1 cellular context compared by ENCODE assay signal in the genomic region with DNA sequence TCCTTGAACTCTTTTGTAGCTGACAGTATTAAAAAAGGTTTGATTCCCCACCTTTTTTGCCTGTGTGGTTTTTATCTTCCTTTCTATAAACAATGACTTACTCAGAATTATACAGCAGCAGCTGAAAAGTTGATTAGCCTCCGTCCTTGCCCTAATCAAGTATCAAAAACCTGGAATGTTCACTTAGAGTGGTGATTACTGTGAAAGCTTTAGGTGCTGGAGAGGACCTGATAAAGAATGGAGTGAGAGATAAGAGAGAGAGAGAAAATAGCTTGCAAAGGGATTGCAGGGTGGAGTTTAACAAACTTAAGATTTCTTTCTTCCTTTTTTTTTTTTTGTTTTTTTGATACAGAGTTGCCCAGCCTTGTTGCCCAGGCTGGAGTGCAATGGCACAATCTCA.
TF ChIP-seq lines count a peak whose summit lies in the region.

No MANE protein-coding gene starts in this region.

TF ChIP-seq in K562, 482 proteins besides CTCF, POLR2A, EP300 and RAD21 (continued from another document and continues in another):
- TF ChIP-seq, protein P1, sequence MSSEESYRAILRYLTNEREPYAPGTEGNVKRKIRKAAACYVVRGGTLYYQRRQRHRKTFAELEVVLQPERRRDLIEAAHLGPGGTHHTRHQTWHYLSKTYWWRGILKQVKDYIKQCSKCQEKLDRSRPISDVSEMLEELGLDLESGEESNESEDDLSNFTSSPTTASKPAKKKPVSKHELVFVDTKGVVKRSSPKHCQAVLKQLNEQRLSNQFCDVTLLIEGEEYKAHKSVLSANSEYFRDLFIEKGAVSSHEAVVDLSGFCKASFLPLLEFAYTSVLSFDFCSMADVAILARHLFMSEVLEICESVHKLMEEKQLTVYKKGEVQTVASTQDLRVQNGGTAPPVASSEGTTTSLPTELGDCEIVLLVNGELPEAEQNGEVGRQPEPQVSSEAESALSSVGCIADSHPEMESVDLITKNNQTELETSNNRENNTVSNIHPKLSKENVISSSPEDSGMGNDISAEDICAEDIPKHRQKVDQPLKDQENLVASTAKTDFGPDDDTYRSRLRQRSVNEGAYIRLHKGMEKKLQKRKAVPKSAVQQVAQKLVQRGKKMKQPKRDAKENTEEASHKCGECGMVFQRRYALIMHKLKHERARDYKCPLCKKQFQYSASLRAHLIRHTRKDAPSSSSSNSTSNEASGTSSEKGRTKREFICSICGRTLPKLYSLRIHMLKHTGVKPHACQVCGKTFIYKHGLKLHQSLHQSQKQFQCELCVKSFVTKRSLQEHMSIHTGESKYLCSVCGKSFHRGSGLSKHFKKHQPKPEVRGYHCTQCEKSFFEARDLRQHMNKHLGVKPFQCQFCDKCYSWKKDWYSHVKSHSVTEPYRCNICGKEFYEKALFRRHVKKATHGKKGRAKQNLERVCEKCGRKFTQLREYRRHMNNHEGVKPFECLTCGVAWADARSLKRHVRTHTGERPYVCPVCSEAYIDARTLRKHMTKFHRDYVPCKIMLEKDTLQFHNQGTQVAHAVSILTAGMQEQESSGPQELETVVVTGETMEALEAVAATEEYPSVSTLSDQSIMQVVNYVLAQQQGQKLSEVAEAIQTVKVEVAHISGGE (CRISPR knock-in tag; IDR thresholded peaks at IDR 0.05), result peak in 1 of 3 experiments; percentile 49; a peak in 1 of 6 replicates
- TF ChIP-seq, protein P2, sequence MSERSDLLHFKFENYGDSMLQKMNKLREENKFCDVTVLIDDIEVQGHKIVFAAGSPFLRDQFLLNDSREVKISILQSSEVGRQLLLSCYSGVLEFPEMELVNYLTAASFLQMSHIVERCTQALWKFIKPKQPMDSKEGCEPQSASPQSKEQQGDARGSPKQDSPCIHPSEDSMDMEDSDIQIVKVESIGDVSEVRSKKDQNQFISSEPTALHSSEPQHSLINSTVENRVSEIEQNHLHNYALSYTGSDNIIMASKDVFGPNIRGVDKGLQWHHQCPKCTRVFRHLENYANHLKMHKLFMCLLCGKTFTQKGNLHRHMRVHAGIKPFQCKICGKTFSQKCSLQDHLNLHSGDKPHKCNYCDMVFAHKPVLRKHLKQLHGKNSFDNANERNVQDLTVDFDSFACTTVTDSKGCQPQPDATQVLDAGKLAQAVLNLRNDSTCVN (CRISPR knock-in tag; IDR thresholded peaks at IDR 0.05), result no peak
- TF ChIP-seq ZNF175 (CRISPR knock-in tag; IDR thresholded peaks at IDR 0.05; ENCODE audit: low read depth) (no peak), SAFB2 (IDR thresholded peaks at IDR 0.05; ENCODE audit: borderline replicate concordance, low read depth, low read length, severe bottlenecking) (no peak), ZBTB8A (IDR thresholded peaks at IDR 0.05; ENCODE audit: partially characterized antibody) (no peak), THRAP3 (IDR thresholded peaks at IDR 0.05; ENCODE audit: borderline replicate concordance) (no peak), MTA2 (IDR thresholded peaks at IDR 0.05; ENCODE audit: low read depth) (peak; percentile 93), HDAC2 (IDR thresholded peaks at IDR 0.05) (peak; percentile 96), CHD1 (IDR thresholded peaks at IDR 0.05; ENCODE audit: low read length) (no peak), NONO (IDR thresholded peaks at IDR 0.05; ENCODE audit: low read depth in 2 of 2, low read length in 1 of 2) (no peak), MAFF (IDR thresholded peaks at IDR 0.05; ENCODE audit: low read length) (no peak), NR1H2 (CRISPR knock-in tag; IDR thresholded peaks at IDR 0.05) (no peak), POU5F1 (IDR thresholded peaks at IDR 0.05; ENCODE audit: borderline replicate concordance, low read depth, low read length, partially characterized antibody) (no peak), SMARCE1 (IDR thresholded peaks at IDR 0.05) (peak; percentile 84; the same call in 1 of the 2 replicates), ZNF324 (CRISPR knock-in tag; IDR thresholded peaks at IDR 0.05) (no peak), NEUROD1 (IDR thresholded peaks at IDR 0.05; ENCODE audit: borderline replicate concordance, low read depth, low read length, partially characterized antibody) (no peak), TCF7L2 (IDR thresholded peaks at IDR 0.05; ENCODE audit: low read depth, low read length) (no peak), CSDE1 (IDR thresholded peaks at IDR 0.05) (no peak), RAD51 (IDR thresholded peaks at IDR 0.05; ENCODE audit: borderline replicate concordance, low read depth) (no peak), GABPB2 (CRISPR knock-in tag; conservative IDR thresholded peaks at IDR 0.05) (no peak), MTF1 (CRISPR knock-in tag; IDR thresholded peaks at IDR 0.05; ENCODE audit: borderline replicate concordance) (no peak), DPF2 (IDR thresholded peaks at IDR 0.05) (peak; percentile 76), HMG20A (CRISPR knock-in tag; conservative IDR thresholded peaks at IDR 0.05) (no peak), CCAR2 (IDR thresholded peaks at IDR 0.05; ENCODE audit: low read depth, low read length) (no peak), BRCA1 (IDR thresholded peaks at IDR 0.05) (no peak), BRCA1 (CRISPR knock-in tag; IDR thresholded peaks at IDR 0.05) (no peak), RCOR1 (IDR thresholded peaks at IDR 0.05; ENCODE audit: borderline replicate concordance in 1 of 2, low read depth in 2 of 2, low read length in 2 of 2) (peak; percentile 57 to 96; a peak in 3 of 4 replicates), NFYB (IDR thresholded peaks at IDR 0.05; ENCODE audit: extremely low read depth, insufficient read length) (no peak), ZFX (CRISPR knock-in tag; IDR thresholded peaks at IDR 0.05) (no peak), MAFG (tag; conservative IDR thresholded peaks at IDR 0.05) (0 out of 2 replicates have a peak, but pooled peaks have one; percentile 14), PCBP1 (IDR thresholded peaks at IDR 0.05; ENCODE audit: low read depth, low read length, poor library complexity, severe bottlenecking) (no peak), RB1 (IDR thresholded peaks at IDR 0.05; ENCODE audit: low read depth) (no peak), CCNT2 (IDR thresholded peaks at IDR 0.05; ENCODE audit: borderline replicate concordance, extremely low read depth, insufficient read length, low read depth, low read length) (peak; percentile 62), GATAD2A (IDR thresholded peaks at IDR 0.05) (no peak), TOE1 (IDR thresholded peaks at IDR 0.05; ENCODE audit: borderline replicate concordance) (no peak), TOE1 (CRISPR knock-in tag; IDR thresholded peaks at IDR 0.05; ENCODE audit: borderline replicate concordance, low read depth) (no peak), ADNP (tag; IDR thresholded peaks at IDR 0.05) (no peak), BMI1 (IDR thresholded peaks at IDR 0.05; ENCODE audit: low read length) (no peak), DNMT1 (IDR thresholded peaks at IDR 0.05) (no peak), SREBF1 (IDR thresholded peaks at IDR 0.05; ENCODE audit: borderline replicate concordance, low read depth, low read length) (no peak), SMAD4 (CRISPR knock-in tag; conservative IDR thresholded peaks at IDR 0.05) (peak; percentile 59; the same call in 1 of the 2 replicates), ZNF445 (CRISPR knock-in tag; IDR thresholded peaks at IDR 0.05; ENCODE audit: low read depth) (no peak), NFE2 (IDR thresholded peaks at IDR 0.05; ENCODE audit: low read depth) (0 out of 2 replicates have a peak, but pooled peaks have one; percentile 5), GTF2A2 (tag; IDR thresholded peaks at IDR 0.05) (no peak), ZNF717 (CRISPR knock-in tag; IDR thresholded peaks at IDR 0.05) (no peak), ZNF695 (CRISPR knock-in tag; IDR thresholded peaks at IDR 0.05) (no peak), RBBP5 (IDR thresholded peaks at IDR 0.05; ENCODE audit: borderline replicate concordance, insufficient read depth, low read length, poor library complexity, severe bottlenecking) (no peak)
- TF ChIP-seq, protein P3, sequence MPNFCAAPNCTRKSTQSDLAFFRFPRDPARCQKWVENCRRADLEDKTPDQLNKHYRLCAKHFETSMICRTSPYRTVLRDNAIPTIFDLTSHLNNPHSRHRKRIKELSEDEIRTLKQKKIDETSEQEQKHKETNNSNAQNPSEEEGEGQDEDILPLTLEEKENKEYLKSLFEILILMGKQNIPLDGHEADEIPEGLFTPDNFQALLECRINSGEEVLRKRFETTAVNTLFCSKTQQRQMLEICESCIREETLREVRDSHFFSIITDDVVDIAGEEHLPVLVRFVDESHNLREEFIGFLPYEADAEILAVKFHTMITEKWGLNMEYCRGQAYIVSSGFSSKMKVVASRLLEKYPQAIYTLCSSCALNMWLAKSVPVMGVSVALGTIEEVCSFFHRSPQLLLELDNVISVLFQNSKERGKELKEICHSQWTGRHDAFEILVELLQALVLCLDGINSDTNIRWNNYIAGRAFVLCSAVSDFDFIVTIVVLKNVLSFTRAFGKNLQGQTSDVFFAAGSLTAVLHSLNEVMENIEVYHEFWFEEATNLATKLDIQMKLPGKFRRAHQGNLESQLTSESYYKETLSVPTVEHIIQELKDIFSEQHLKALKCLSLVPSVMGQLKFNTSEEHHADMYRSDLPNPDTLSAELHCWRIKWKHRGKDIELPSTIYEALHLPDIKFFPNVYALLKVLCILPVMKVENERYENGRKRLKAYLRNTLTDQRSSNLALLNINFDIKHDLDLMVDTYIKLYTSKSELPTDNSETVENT (CRISPR knock-in tag; IDR thresholded peaks at IDR 0.05), result no peak
- TF ChIP-seq, protein P4, sequence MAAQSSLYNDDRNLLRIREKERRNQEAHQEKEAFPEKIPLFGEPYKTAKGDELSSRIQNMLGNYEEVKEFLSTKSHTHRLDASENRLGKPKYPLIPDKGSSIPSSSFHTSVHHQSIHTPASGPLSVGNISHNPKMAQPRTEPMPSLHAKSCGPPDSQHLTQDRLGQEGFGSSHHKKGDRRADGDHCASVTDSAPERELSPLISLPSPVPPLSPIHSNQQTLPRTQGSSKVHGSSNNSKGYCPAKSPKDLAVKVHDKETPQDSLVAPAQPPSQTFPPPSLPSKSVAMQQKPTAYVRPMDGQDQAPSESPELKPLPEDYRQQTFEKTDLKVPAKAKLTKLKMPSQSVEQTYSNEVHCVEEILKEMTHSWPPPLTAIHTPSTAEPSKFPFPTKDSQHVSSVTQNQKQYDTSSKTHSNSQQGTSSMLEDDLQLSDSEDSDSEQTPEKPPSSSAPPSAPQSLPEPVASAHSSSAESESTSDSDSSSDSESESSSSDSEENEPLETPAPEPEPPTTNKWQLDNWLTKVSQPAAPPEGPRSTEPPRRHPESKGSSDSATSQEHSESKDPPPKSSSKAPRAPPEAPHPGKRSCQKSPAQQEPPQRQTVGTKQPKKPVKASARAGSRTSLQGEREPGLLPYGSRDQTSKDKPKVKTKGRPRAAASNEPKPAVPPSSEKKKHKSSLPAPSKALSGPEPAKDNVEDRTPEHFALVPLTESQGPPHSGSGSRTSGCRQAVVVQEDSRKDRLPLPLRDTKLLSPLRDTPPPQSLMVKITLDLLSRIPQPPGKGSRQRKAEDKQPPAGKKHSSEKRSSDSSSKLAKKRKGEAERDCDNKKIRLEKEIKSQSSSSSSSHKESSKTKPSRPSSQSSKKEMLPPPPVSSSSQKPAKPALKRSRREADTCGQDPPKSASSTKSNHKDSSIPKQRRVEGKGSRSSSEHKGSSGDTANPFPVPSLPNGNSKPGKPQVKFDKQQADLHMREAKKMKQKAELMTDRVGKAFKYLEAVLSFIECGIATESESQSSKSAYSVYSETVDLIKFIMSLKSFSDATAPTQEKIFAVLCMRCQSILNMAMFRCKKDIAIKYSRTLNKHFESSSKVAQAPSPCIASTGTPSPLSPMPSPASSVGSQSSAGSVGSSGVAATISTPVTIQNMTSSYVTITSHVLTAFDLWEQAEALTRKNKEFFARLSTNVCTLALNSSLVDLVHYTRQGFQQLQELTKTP (IDR thresholded peaks at IDR 0.05; ENCODE audit: low read depth in 1 of 2, partially characterized antibody in 2 of 2), result peak in 1 of 2 experiments; percentile 31
- TF ChIP-seq, protein P5, sequence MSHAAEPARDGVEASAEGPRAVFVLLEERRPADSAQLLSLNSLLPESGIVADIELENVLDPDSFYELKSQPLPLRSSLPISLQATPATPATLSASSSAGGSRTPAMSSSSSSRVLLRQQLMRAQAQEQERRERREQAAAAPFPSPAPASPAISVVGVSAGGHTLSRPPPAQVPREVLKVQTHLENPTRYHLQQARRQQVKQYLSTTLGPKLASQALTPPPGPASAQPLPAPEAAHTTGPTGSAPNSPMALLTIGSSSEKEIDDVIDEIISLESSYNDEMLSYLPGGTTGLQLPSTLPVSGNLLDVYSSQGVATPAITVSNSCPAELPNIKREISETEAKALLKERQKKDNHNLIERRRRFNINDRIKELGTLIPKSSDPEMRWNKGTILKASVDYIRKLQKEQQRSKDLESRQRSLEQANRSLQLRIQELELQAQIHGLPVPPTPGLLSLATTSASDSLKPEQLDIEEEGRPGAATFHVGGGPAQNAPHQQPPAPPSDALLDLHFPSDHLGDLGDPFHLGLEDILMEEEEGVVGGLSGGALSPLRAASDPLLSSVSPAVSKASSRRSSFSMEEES (CRISPR knock-in tag; IDR thresholded peaks at IDR 0.05), result no peak
- TF ChIP-seq, protein P6, sequence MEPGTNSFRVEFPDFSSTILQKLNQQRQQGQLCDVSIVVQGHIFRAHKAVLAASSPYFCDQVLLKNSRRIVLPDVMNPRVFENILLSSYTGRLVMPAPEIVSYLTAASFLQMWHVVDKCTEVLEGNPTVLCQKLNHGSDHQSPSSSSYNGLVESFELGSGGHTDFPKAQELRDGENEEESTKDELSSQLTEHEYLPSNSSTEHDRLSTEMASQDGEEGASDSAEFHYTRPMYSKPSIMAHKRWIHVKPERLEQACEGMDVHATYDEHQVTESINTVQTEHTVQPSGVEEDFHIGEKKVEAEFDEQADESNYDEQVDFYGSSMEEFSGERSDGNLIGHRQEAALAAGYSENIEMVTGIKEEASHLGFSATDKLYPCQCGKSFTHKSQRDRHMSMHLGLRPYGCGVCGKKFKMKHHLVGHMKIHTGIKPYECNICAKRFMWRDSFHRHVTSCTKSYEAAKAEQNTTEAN (CRISPR knock-in tag; IDR thresholded peaks at IDR 0.05), result no peak
- TF ChIP-seq, protein P7, sequence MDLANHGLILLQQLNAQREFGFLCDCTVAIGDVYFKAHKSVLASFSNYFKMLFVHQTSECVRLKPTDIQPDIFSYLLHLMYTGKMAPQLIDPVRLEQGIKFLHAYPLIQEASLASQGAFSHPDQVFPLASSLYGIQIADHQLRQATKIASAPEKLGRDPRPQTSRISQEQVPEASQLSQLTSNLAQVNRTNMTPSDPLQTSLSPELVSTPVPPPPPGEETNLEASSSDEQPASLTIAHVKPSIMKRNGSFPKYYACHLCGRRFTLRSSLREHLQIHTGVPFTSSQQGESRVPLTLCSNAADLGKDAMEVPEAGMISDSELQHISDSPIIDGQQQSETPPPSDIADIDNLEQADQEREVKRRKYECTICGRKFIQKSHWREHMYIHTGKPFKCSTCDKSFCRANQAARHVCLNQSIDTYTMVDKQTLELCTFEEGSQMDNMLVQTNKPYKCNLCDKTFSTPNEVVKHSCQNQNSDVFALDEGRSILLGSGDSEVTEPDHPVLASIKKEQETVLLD (IDR thresholded peaks at IDR 0.05), result no peak
